Comparison of ENCODE assay signal across 10 cellular contexts in the genomic region with DNA sequence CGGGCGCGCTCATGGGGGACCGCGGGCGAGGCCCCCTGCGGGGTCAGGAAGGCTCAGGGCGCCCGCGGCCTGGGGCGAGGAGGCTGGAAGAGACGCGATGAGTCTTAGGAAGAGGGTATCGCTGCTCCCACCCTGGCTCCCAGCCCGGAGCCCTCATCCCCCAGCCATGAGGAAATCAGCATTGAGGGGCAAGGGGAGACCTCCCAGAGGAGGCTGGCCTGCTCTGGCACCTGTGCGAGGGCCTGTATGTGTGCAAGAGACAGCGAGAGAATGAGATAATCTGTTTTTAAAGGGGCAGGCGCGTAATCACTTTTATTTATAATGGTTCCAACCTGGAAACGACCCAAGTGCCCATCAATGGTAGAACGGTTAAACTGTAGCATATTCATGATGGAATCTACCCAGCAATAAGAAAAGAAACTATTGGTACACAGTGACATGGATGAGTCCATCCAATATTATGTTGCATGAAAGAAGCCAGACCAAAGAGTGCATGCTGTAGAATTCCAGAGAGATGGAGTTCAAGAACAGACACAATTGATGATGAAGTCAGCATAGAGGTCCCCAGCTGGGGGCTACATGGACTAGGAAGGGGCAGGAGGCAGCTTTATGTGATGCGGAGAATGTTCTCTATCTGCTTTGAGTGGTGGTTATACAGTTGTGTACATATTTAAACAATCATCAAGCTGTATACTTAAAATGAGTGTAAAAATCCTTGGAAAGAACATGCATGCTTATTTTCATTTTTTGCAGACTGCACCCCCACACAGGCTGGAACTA. TPM values are rescaled to one million over a fixed set of nuclear protein-coding genes. Genes with fewer than 3 reads are reported as not detected.
DNase-seq lines count a peak whose midpoint lies in the region; ATAC-seq and TF ChIP-seq lines count a peak whose summit lies in the region.
"Had no signal": no experiment of that assay in that cellular context is flagged by ENCODE, and none has a peak within 500 bp of the region (broad histone marks: within the 10 kb centered on the region; RNA-seq: fewer than 3 reads in every experiment).

No MANE protein-coding gene starts in this region.

- H3K36me3 Mint-ChIP-seq in activated T-cell treated with anti-CD3 and anti-CD28 coated beads, Interleukin-2, amount 50 U/mL, for 24 hours (ENCODE audit: low read depth), result peaks cover 27% of the 10 kb centered on the region

- H3K27ac Mint-ChIP-seq in activated T-cell treated with anti-CD3 and anti-CD28 coated beads, Interleukin-2, amount 50 U/mL, for 24 hours, result no peak overlapping the region

- H3K4me2 ChIP-seq in OCI-LY7 (ENCODE audit: low read length), result peak overlapping the region; percentile 56
- H3K4me2 ChIP-seq: BLaER1 treated with 17β-estradiol and CSF1 and Interleukin-3, amounts not matched to agents 10 nM and 100 nM had no signal

- DNase-seq in activated T-cell treated with anti-CD3 and anti-CD28 coated beads, Interleukin-2, amount 50 U/mL, for 24 hours, result no peak
- DNase-seq in activated T-cell treated with anti-CD3 and anti-CD28 coated beads, Interleukin-2, amount 50 U/mL, for 1 hour, result no peak
- DNase-seq in OCI-LY7 (ENCODE audit: low spot score) (no peak), epithelial cell of prostate (ENCODE audit: low read depth, low spot score) (no peak), stomach (no peak), NCI-H1694 (lab: John Stamatoyannopoulos, UW) (no peak), NCI-H1417 treated with DMSO at 0.1 percent for 48 hours (lab: John Stamatoyannopoulos, UW) (no peak)

- no peaks in the 10 kb centered on the region for H3K9me2 ChIP-seq in OCI-LY7 (ENCODE audit: insufficient read depth, low read length)

- TF ChIP-seq EP300 in stomach (IDR thresholded peaks at IDR 0.05), result no peak

- H3K27me3 ChIP-seq in stomach, result peaks cover 0 to 50% (median 12%) of the 10 kb centered on the region in 3 donors
- H3K27me3 ChIP-seq: BLaER1 treated with 17β-estradiol and CSF1 and Interleukin-3, amounts not matched to agents 10 nM and 100 nM had no signal

- POLR2A ChIA-PET in OCI-LY7 (lab: Charles Lee), result no interaction called here

- no peak for TF ChIP-seq POLR2A in stomach (IDR thresholded peaks at IDR 0.05)

- 0 out of 2 replicates have a peak, but pooled peaks cover 10% of the 10 kb centered on the region for H4K20me1 ChIP-seq in OCI-LY7 (ENCODE audit: insufficient read depth, low read length)

- CTCF ChIA-PET in OCI-LY7 (lab: Charles Lee; ENCODE audit: unreplicated experiment), result no interaction called here

- ATAC-seq in HG02970 (IDR thresholded peaks at IDR 0.05; ENCODE audit: low FRiP score, unreplicated experiment), result no peak

- H3K4me1 ChIP-seq in OCI-LY7 (ENCODE audit: insufficient read depth, low read length, poor library complexity, severe bottlenecking), result peaks cover 7% of the 10 kb centered on the region
- peaks cover 11 to 17% (median 12%) of the 10 kb centered on the region in 4 donors for H3K4me1 ChIP-seq in stomach

- peak overlapping the region; percentile 63 for H3K4me3 Mint-ChIP-seq in activated T-cell treated with anti-CD3 and anti-CD28 coated beads, Interleukin-2, amount 50 U/mL, for 24 hours

- H3K27me3 Mint-ChIP-seq in activated T-cell treated with anti-CD3 and anti-CD28 coated beads, Interleukin-2, amount 50 U/mL, for 24 hours, result no peaks in the 10 kb centered on the region

- peak overlapping the region; percentile 42 for H3K4me3 ChIP-seq in OCI-LY7 (ENCODE audit: low read depth, low read length, poor library complexity, severe bottlenecking)
- peak overlapping the region; percentile 31 to 51 (median 36) for H3K4me3 ChIP-seq in stomach
- H3K4me3 ChIP-seq: BLaER1 treated with 17β-estradiol and CSF1 and Interleukin-3, amounts not matched to agents 10 nM and 100 nM had no signal

- peaks cover 90% of the 10 kb centered on the region for H3K36me3 ChIP-seq in OCI-LY7 (ENCODE audit: insufficient read depth, low read length)
- H3K36me3 ChIP-seq in stomach, result peaks cover 0 to 3% (median 0%) of the 10 kb centered on the region in 4 donors

- H3K9me3 ChIP-seq in OCI-LY7 (ENCODE audit: low read length), result no peaks in the 10 kb centered on the region
- H3K9me3 ChIP-seq in stomach, result peaks cover 0 to 6% (median 0%) of the 10 kb centered on the region in 4 donors
- H3K9me3 ChIP-seq: BLaER1 treated with 17β-estradiol and CSF1 and Interleukin-3, amounts not matched to agents 10 nM and 100 nM had no signal

- H3K79me2 ChIP-seq in OCI-LY7 (ENCODE audit: insufficient read depth, low read depth, low read length), result peaks cover 29% of the 10 kb centered on the region; the same call in 1 of the 2 replicates

- no TSS peak for BruUV-seq in OCI-LY7 (replicated peaks; lab: Mats Ljungman, UMichigan)

- intact Hi-C loops in OCI-LY7 (cut with micrococcal nuclease; ENCODE audit: unreplicated experiment), result no loop called here
- intact Hi-C loops in stomach (cut with DNase I; ENCODE audit: low total_unique reads), result no loop called here

- 21 to 54% (median 30%) methylated on average over 9 to 22 of the region's 22 CpGs for WGBS in stomach, 5 donors

- H3K27ac ChIP-seq in OCI-LY7 (ENCODE audit: low read depth, low read length, poor library complexity, severe bottlenecking) (no peak overlapping the region), epithelial cell of prostate (peak overlapping the region; percentile 34), stomach (peak overlapping the region in 1 of 5 donors; percentile 45)
- H3K27ac ChIP-seq: BLaER1 treated with 17β-estradiol and CSF1 and Interleukin-3, amounts not matched to agents 10 nM and 100 nM had no signal

- H3K9me3 Mint-ChIP-seq in activated T-cell treated with anti-CD3 and anti-CD28 coated beads, Interleukin-2, amount 50 U/mL, for 24 hours, result no peaks in the 10 kb centered on the region

- peaks cover 27% of the 10 kb centered on the region for H3K4me1 Mint-ChIP-seq in activated T-cell treated with anti-CD3 and anti-CD28 coated beads, Interleukin-2, amount 50 U/mL, for 24 hours (ENCODE audit: low read depth)

- H2AFZ ChIP-seq in OCI-LY7 (ENCODE audit: low read length), result no peak overlapping the region

- no peak for TF ChIP-seq CTCF in OCI-LY7 (conservative IDR thresholded peaks at IDR 0.05; ENCODE audit: low read length)
- TF ChIP-seq CTCF in stomach (IDR thresholded peaks at IDR 0.05), result no peak

RNA-seq across cellular contexts. Expression of a gene that starts 14.4 kb away (rescaled TPM):
- 17.0 and 20.4 TPM in 2 replicates for total RNA-seq in OCI-LY7 (2014; rRNA removed; shearing (Covaris generic))
- total RNA-seq in OCI-LY7 (2022), result 52.2 and 57.9 TPM in 2 replicates
- total RNA-seq in stomach, result 10 to 100 TPM in 1 of 5 donors, 1 to 10 TPM in 3, under 1 TPM in 1; 0.55 to 16.8 (median 4.0) TPM
- 1 to 10 TPM in 1 of 3 donors, under 1 TPM in 2; 0.62 to 1.4 (median 0.80) TPM for polyA plus RNA-seq in stomach

RNA-seq across cellular contexts. Expression of a gene that starts 23.5 kb away (rescaled TPM):
- not detected in 2 replicates for total RNA-seq in OCI-LY7 (2014; rRNA removed; shearing (Covaris generic))
- total RNA-seq in OCI-LY7 (2022), result not detected in 2 replicates
- total RNA-seq in stomach, result not detected
- polyA plus RNA-seq in stomach, result under 1 TPM in 2 of 3 donors, not detected in 1; 0.05 to 0.31 TPM
- total RNA-seq: cardiac septum had no signal

RNA-seq across cellular contexts. Expression of a gene that starts 35.8 kb away (rescaled TPM):
- total RNA-seq in OCI-LY7 (2014; rRNA removed; shearing (Covaris generic)), result 334 and 378 TPM in 2 replicates
- total RNA-seq in OCI-LY7 (2022) (307 and 347 TPM in 2 replicates), stomach (100 to 1,000 TPM; 124 to 243 (median 145) TPM)
- polyA plus RNA-seq in stomach, result 100 to 1,000 TPM; 140 to 159 (median 150) TPM

RNA-seq across cellular contexts. Expression of a gene that starts 36.8 kb away (rescaled TPM):
- 25.3 and 25.9 TPM in 2 replicates for total RNA-seq in OCI-LY7 (2014; rRNA removed; shearing (Covaris generic))
- total RNA-seq in OCI-LY7 (2022) (20.6 and 23.0 TPM in 2 replicates), stomach (100 to 1,000 TPM in 1 of 5 donors, 10 to 100 TPM in 2, 1 to 10 TPM in 2; 7.1 to 123 (median 18.7) TPM)
- 10 to 100 TPM; 21.5 to 45.9 (median 30.1) TPM for polyA plus RNA-seq in stomach

RNA-seq across cellular contexts. Expression of a gene that starts 55.8 kb away (rescaled TPM):
- 32.9 and 42.2 TPM in 2 replicates for total RNA-seq in OCI-LY7 (2014; rRNA removed; shearing (Covaris generic))
- total RNA-seq in OCI-LY7 (2022) (33.2 and 38.2 TPM in 2 replicates), stomach (100 to 1,000 TPM in 1 of 5 donors, 10 to 100 TPM in 2, 1 to 10 TPM in 2; 3.5 to 136 (median 12.9) TPM)
- polyA plus RNA-seq in stomach, result 10 to 100 TPM; 11.3 to 13.1 (median 13.0) TPM
